ENCODE assay signal across 18 cellular contexts in the genomic region with DNA sequence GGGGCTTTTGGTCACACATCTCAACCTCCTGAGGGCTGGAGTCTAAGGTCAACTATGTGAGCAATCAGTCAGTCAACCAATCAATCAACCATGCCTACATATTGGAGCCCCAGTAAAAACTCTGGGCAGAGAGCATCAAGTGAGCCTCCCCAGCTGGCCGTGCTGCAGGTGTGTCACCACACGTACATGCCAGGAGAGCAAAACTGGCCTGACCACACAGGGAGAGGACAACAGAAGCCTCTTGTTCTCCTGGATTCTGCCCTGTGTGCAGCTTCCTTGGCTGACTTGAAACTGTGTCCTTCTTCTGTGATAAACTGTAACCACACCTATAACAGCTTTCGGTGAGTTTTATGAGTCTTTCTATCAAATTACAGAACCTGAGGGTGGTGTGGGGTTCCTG. TPM values are rescaled to one million over a fixed set of nuclear protein-coding genes. Genes with fewer than 3 reads are reported as not detected.
DNase-seq lines count a peak whose midpoint lies in the region; ATAC-seq, FAIRE-seq and TF ChIP-seq lines count a peak whose summit lies in the region.
"Had no signal": no experiment of that assay in that cellular context is flagged by ENCODE, and none has a peak within 500 bp of the region (broad histone marks: within the 10 kb centered on the region; RNA-seq: fewer than 3 reads in every experiment).

No MANE protein-coding gene starts in this region.

- no peak for FAIRE-seq in urothelium cell line (lab: Jason Lieb, UNC)
- FAIRE-seq: GM12878, GM18507 had no signal

- H3K9me3 ChIP-seq in right atrium auricular region (no peaks in the 10 kb centered on the region), mucosa of descending colon (peaks cover 4% of the 10 kb centered on the region)

- H3K4me1 ChIP-seq in right atrium auricular region (no peaks in the 10 kb centered on the region), mucosa of descending colon (ENCODE audit: low read depth) (no peaks in the 10 kb centered on the region)

- H3K36me3 ChIP-seq in right atrium auricular region, result no peaks in the 10 kb centered on the region
- no peaks in the 10 kb centered on the region for H3K36me3 ChIP-seq in mucosa of descending colon (ENCODE audit: low read depth)
- H3K36me3 ChIP-seq: BLaER1 treated with 17β-estradiol and CSF1 and Interleukin-3, amounts not matched to agents 10 nM and 100 nM had no signal

- no peak for ATAC-seq in Right ventricle myocardium inferior
- ATAC-seq in mucosa of descending colon, result peak; percentile 72
- ATAC-seq: GM12878 had no signal

- intact Hi-C loops in Right ventricle myocardium inferior (cut with DNase I), result no loop called here
- intact Hi-C loops in mucosa of descending colon (cut with DNase I, micrococcal nuclease), result no loop called here

- H3K27me3 ChIP-seq in right atrium auricular region, result no peaks in the 10 kb centered on the region

- H3K27ac ChIP-seq in right atrium auricular region (no peak overlapping the region), epithelial cell of prostate (no peak overlapping the region)
- H3K27ac ChIP-seq: BLaER1 treated with 17β-estradiol and CSF1 and Interleukin-3, amounts not matched to agents 10 nM and 100 nM had no signal

- peak; percentile 30 for DNase-seq in right atrium auricular region (ENCODE audit: low spot score)
- no peak for DNase-seq in Right ventricle myocardium inferior (ENCODE audit: missing footprints)
- DNase-seq in epithelial cell of prostate (ENCODE audit: low read depth, low spot score), result peak; percentile 12
- no peak for DNase-seq in mucosa of descending colon
- DNase-seq in urothelium cell line (ENCODE audit: low spot score), result peak; percentile 21
- DNase-seq in NCI-H1436 (lab: John Stamatoyannopoulos, UW), result no peak
- no peak for DNase-seq in UCSD-AML1 (lab: John Stamatoyannopoulos, UW; ENCODE audit: unreplicated experiment)
- DNase-seq in glomerular visceral epithelial cell (ENCODE audit: extremely low spot score), result no peak
- DNase-seq: 8988T; CD4-positive, CD25-positive, alpha-beta regulatory T cell; DMS79; GOT3; H9 had no signal

- TF ChIP-seq CTCF in right atrium auricular region (IDR thresholded peaks at IDR 0.05) (no peak), mucosa of descending colon (IDR thresholded peaks at IDR 0.05) (no peak)

- no peak overlapping the region for H3K4me3 ChIP-seq in right atrium auricular region
- H3K4me3 ChIP-seq in mucosa of descending colon, result no peak overlapping the region
- H3K4me3 ChIP-seq: BLaER1 treated with 17β-estradiol and CSF1 and Interleukin-3, amounts not matched to agents 10 nM and 100 nM; GM12878 had no signal

RNA-seq across cellular contexts. Expression of gene GPR35, which starts 25.9 kb away (rescaled TPM):
- total RNA-seq in right atrium auricular region, result under 1 TPM; 0.56 to 0.86 TPM
- 2.2 TPM for total RNA-seq in Right ventricle myocardium inferior
- 100 to 1,000 TPM in 1 of 3 donors, 10 to 100 TPM in 2; 47.1 to 132 (median 76.8) TPM for total RNA-seq in mucosa of descending colon
- total RNA-seq: G401 had no signal

RNA-seq across cellular contexts. Expression of gene AQP12B, which starts 31.5 kb away (rescaled TPM):
- total RNA-seq in right atrium auricular region (not detected), Right ventricle myocardium inferior (not detected), mucosa of descending colon (1 to 10 TPM in 2 of 3 donors, under 1 TPM in 1; 0.16 to 10.0 (median 3.9) TPM)
- total RNA-seq: CD4-positive, CD25-positive, alpha-beta regulatory T cell; G401; GM12878; H9; HT1080 had no signal

RNA-seq across cellular contexts. Expression of gene AQP12A, which starts 40.5 kb away (rescaled TPM):
- not detected for total RNA-seq in right atrium auricular region
- total RNA-seq in Right ventricle myocardium inferior, result not detected
- 10 to 100 TPM in 1 of 3 donors, 1 to 10 TPM in 1, not detected in 1; 9.7 to 18.9 TPM for total RNA-seq in mucosa of descending colon
- total RNA-seq: CD4-positive, CD25-positive, alpha-beta regulatory T cell; G401; GM12878; H9; HT1080 had no signal

Comparison
In these comparisons a context has a peak if more than half of its experiments do, and no peak if none do; other contexts are left out.
1. DNase-seq: peak in right atrium auricular region (single experiment), epithelial cell of prostate (single experiment) and urothelium cell line (single experiment); none in Right ventricle myocardium inferior (single experiment), mucosa of descending colon (0 of 3), NCI-H1436 (single experiment), UCSD-AML1 (single experiment) and glomerular visceral epithelial cell (single experiment).
2. RNA of gene GPR35, which starts 25.9 kb away (total RNA-seq): 47.1 to 132 TPM in mucosa of descending colon; 2.2 TPM in Right ventricle myocardium inferior (single experiment) and 0.56 to 0.86 TPM in right atrium auricular region; every median in the first group is over 10 times any median in the second.